ENCODE assay signal across 12 cellular contexts in genomic region chr14:93104961-93105360, GRCh38. TPM values are rescaled to one million over a fixed set of nuclear protein-coding genes. Genes with fewer than 3 reads are reported as not detected.
A peak's percentile ranks its signal among the peaks of the same experiment; 100 is the strongest.
DNase-seq lines count a peak whose midpoint lies in the region; ATAC-seq lines count a peak whose summit lies in the region.
"Had no signal": no experiment of that assay in that cellular context is flagged by ENCODE, and none has a peak within 500 bp of the region (broad histone marks: within the 10 kb centered on the region; RNA-seq: fewer than 3 reads in every experiment).

No MANE protein-coding gene starts in this region.

- no peaks in the 10 kb centered on the region for H3K9me3 ChIP-seq in CD4-positive, CD25-positive, alpha-beta regulatory T cell (ENCODE audit: control insufficient read depth in 2 of 2, low read length in 2 of 2)
- H3K9me3 ChIP-seq: SK-N-SH had no signal

- peak overlapping the region; percentile 89 to 99 (median 97) for H3K27ac Mint-ChIP-seq in CD4-positive, CD25-positive, alpha-beta regulatory T cell
- peak overlapping the region; percentile 84 for H3K27ac Mint-ChIP-seq in activated naive CD8-positive, alpha-beta T cell treated with anti-CD3 and anti-CD28 coated beads, Interleukin-2, amount 50 U/mL, for 24 hours
- peak overlapping the region; percentile 84 to 94 for H3K27ac Mint-ChIP-seq in natural killer cell treated with Interleukin-12 subunit alpha and Interleukin-12 subunit beta and Interleukin-15 and Interleukin-18, amount 100 ng/mL, for 72 hours

- H3K27me3 Mint-ChIP-seq in CD4-positive, CD25-positive, alpha-beta regulatory T cell = no peaks in the 10 kb centered on the region
- no peaks in the 10 kb centered on the region for H3K27me3 Mint-ChIP-seq in activated naive CD8-positive, alpha-beta T cell treated with anti-CD3 and anti-CD28 coated beads, Interleukin-2, amount 50 U/mL, for 24 hours
- H3K27me3 Mint-ChIP-seq in natural killer cell treated with Interleukin-12 subunit alpha and Interleukin-12 subunit beta and Interleukin-15 and Interleukin-18, amount 100 ng/mL, for 72 hours = no peaks in the 10 kb centered on the region

- H3K4me1 ChIP-seq in CD4-positive, CD25-positive, alpha-beta regulatory T cell (ENCODE audit: control insufficient read depth, insufficient read depth, low read length, poor library complexity, severe bottlenecking) = peaks cover 23% of the 10 kb centered on the region

- no peaks in the 10 kb centered on the region for H3K36me3 ChIP-seq in CD4-positive, CD25-positive, alpha-beta regulatory T cell (ENCODE audit: control insufficient read depth, insufficient read depth, low read length)
- H3K36me3 ChIP-seq in H7 (replicated peaks; ENCODE audit: control insufficient read depth, insufficient read depth, low read length) = no peaks in the 10 kb centered on the region

- H3K4me3 Mint-ChIP-seq in CD4-positive, CD25-positive, alpha-beta regulatory T cell = peak overlapping the region in 2 of 4 donors; percentile 15 to 28
- no peak overlapping the region for H3K4me3 Mint-ChIP-seq in activated naive CD8-positive, alpha-beta T cell treated with anti-CD3 and anti-CD28 coated beads, Interleukin-2, amount 50 U/mL, for 24 hours
- H3K4me3 Mint-ChIP-seq in natural killer cell treated with Interleukin-12 subunit alpha and Interleukin-12 subunit beta and Interleukin-15 and Interleukin-18, amount 100 ng/mL, for 72 hours = peak overlapping the region; percentile 25

- ATAC-seq in CD4-positive, CD25-positive, alpha-beta regulatory T cell (ENCODE audit: low read depth in 2 of 2) = no peak
- no peak for ATAC-seq in activated naive CD8-positive, alpha-beta T cell treated with anti-CD3 and anti-CD28 coated beads, Interleukin-2, amount 50 U/mL, for 24 hours
- ATAC-seq in natural killer cell treated with Interleukin-12 subunit alpha and Interleukin-12 subunit beta and Interleukin-15 and Interleukin-18, amount 100 ng/mL, for 72 hours = no peak
- ATAC-seq in HG02610 (IDR thresholded peaks at IDR 0.05; ENCODE audit: unreplicated experiment) = no peak

- H3K4me3 ChIP-seq in CD4-positive, CD25-positive, alpha-beta regulatory T cell (ENCODE audit: low read depth, low read length) = no peak overlapping the region
- H3K4me3 ChIP-seq in H7 (ENCODE audit: insufficient read depth, low read depth, low read length) = no peak overlapping the region
- H3K4me3 ChIP-seq: lung, skin epidermis had no signal

- H3K9me3 Mint-ChIP-seq in CD4-positive, CD25-positive, alpha-beta regulatory T cell = no peaks in the 10 kb centered on the region
- H3K9me3 Mint-ChIP-seq in activated naive CD8-positive, alpha-beta T cell treated with anti-CD3 and anti-CD28 coated beads, Interleukin-2, amount 50 U/mL, for 24 hours = no peaks in the 10 kb centered on the region
- no peaks in the 10 kb centered on the region for H3K9me3 Mint-ChIP-seq in natural killer cell treated with Interleukin-12 subunit alpha and Interleukin-12 subunit beta and Interleukin-15 and Interleukin-18, amount 100 ng/mL, for 72 hours

- H3K27ac ChIP-seq in CD4-positive, CD25-positive, alpha-beta regulatory T cell (ENCODE audit: insufficient read depth, low read length, poor library complexity, severe bottlenecking) = peak overlapping the region; percentile 78

- H3K36me3 Mint-ChIP-seq in CD4-positive, CD25-positive, alpha-beta regulatory T cell = peaks cover 4% of the 10 kb centered on the region
- no peaks in the 10 kb centered on the region for H3K36me3 Mint-ChIP-seq in activated naive CD8-positive, alpha-beta T cell treated with anti-CD3 and anti-CD28 coated beads, Interleukin-2, amount 50 U/mL, for 24 hours (ENCODE audit: low read depth)
- no peaks in the 10 kb centered on the region for H3K36me3 Mint-ChIP-seq in natural killer cell treated with Interleukin-12 subunit alpha and Interleukin-12 subunit beta and Interleukin-15 and Interleukin-18, amount 100 ng/mL, for 72 hours

- no peaks in the 10 kb centered on the region for H3K27me3 ChIP-seq in CD4-positive, CD25-positive, alpha-beta regulatory T cell (ENCODE audit: control insufficient read depth, insufficient read depth, low read length)
- no peaks in the 10 kb centered on the region for H3K27me3 ChIP-seq in H7 (ENCODE audit: control insufficient read depth, insufficient read depth, low read length)

- H3K4me1 Mint-ChIP-seq in CD4-positive, CD25-positive, alpha-beta regulatory T cell = peaks cover 0 to 60% (median 23%) of the 10 kb centered on the region in 4 donors
- peaks cover 55% of the 10 kb centered on the region for H3K4me1 Mint-ChIP-seq in activated naive CD8-positive, alpha-beta T cell treated with anti-CD3 and anti-CD28 coated beads, Interleukin-2, amount 50 U/mL, for 24 hours
- peaks cover 17 to 38% of the 10 kb centered on the region in 2 donors for H3K4me1 Mint-ChIP-seq in natural killer cell treated with Interleukin-12 subunit alpha and Interleukin-12 subunit beta and Interleukin-15 and Interleukin-18, amount 100 ng/mL, for 72 hours (ENCODE audit: low read depth in 2 of 2)

- no peak for DNase-seq in CD4-positive, CD25-positive, alpha-beta regulatory T cell
- peak; percentile 86 for DNase-seq in H7
- no peak for DNase-seq in activated naive CD8-positive, alpha-beta T cell treated with anti-CD3 and anti-CD28 coated beads, Interleukin-2, amount 50 U/mL, for 24 hours
- DNase-seq in natural killer cell treated with Interleukin-12 subunit alpha and Interleukin-12 subunit beta and Interleukin-15 and Interleukin-18, amount 100 ng/mL, for 72 hours (ENCODE audit: low spot score) = no peak
- DNase-seq in NCI-H2081 (lab: John Stamatoyannopoulos, UW) = no peak
- DNase-seq in NCI-H187 (lab: John Stamatoyannopoulos, UW) = no peak
- DNase-seq in LoVo (ENCODE audit: low spot score) = no peak
- DNase-seq: SK-N-SH; stimulated activated naive CD4-positive, alpha-beta T cell had no signal

RNA-seq across cellular contexts. Expression of gene ITPK1, which starts 10.8 kb away (rescaled TPM):
- total RNA-seq in CD4-positive, CD25-positive, alpha-beta regulatory T cell = 54.1 TPM
- polyA plus RNA-seq in CD4-positive, CD25-positive, alpha-beta regulatory T cell = 10 to 100 TPM; 19.5 to 24.5 (median 21.3) TPM
- 75.1 and 92.1 TPM in 2 replicates for total RNA-seq in H7 (2014; rRNA removed; shearing (Covaris generic))
- 10 to 100 TPM; 57.9 to 92.1 TPM for total RNA-seq in natural killer cell treated with Interleukin-12 subunit alpha and Interleukin-12 subunit beta and Interleukin-15 and Interleukin-18, amount 100 ng/mL, for 72 hours
